ENCODE assay signal across 11 cellular contexts in genomic region chr11:100632970-100633452, GRCh38. TPM values are rescaled to one million over a fixed set of nuclear protein-coding genes. Genes with fewer than 3 reads are reported as not detected.
DNase-seq lines count a peak whose midpoint lies in the region; ATAC-seq and TF ChIP-seq lines count a peak whose summit lies in the region.
"Had no signal": no experiment of that assay in that cellular context is flagged by ENCODE, and none has a peak within 500 bp of the region (broad histone marks: within the 10 kb centered on the region; RNA-seq: fewer than 3 reads in every experiment).

No MANE protein-coding gene starts in this region.

- TF ChIP-seq CTCF in choroid plexus epithelial cell (conservative IDR thresholded peaks at IDR 0.05; ENCODE audit: low read depth, low read length) (no peak), lung (IDR thresholded peaks at IDR 0.05; ENCODE audit: control extremely low read depth, extremely low read depth) (no peak)

- H3K36me3 Mint-ChIP-seq in activated T-cell treated with anti-CD3 and anti-CD28 coated beads, Interleukin-2, amount 50 U/mL, for 4 hours (ENCODE audit: insufficient read depth): no peaks in the 10 kb centered on the region

- peaks cover 2 to 13% of the 10 kb centered on the region in 2 donors for H3K4me1 ChIP-seq in lung (ENCODE audit: control insufficient read depth in 2 of 2, insufficient read depth in 2 of 2, low read length in 2 of 2)
- peaks cover 0 to 9% of the 10 kb centered on the region in 2 donors for H3K4me1 ChIP-seq in aorta (ENCODE audit: control insufficient read depth in 1 of 2, insufficient read depth in 2 of 2, low read length in 2 of 2)

- intact Hi-C loops in aorta (cut with DNase I): no loop called here

- H3K4me1 Mint-ChIP-seq in activated T-cell treated with anti-CD3 and anti-CD28 coated beads, Interleukin-2, amount 50 U/mL, for 4 hours (ENCODE audit: low read depth): no peaks in the 10 kb centered on the region
- H3K4me1 Mint-ChIP-seq: activated naive CD8-positive, alpha-beta T cell treated with anti-CD3 and anti-CD28 coated beads, Interleukin-2, amount 50 U/mL, for 24 hours; naive B cell; stimulated activated naive CD8-positive, alpha-beta T cell treated with anti-CD3 and anti-CD28 coated beads, Interleukin-15, amount 100 ng/mL, for 72 hours had no signal

- H3K27me3 ChIP-seq in lung (ENCODE audit: control insufficient read depth, insufficient read depth): no peaks in the 10 kb centered on the region
- no peaks in the 10 kb centered on the region for H3K27me3 ChIP-seq in aorta (ENCODE audit: control insufficient read depth in 1 of 2, insufficient read depth in 2 of 2, low read length in 1 of 2)

- H3K4me3 ChIP-seq in choroid plexus epithelial cell (ENCODE audit: low read depth, low read length): no peak overlapping the region
- no peak overlapping the region for H3K4me3 ChIP-seq in lung
- H3K4me3 ChIP-seq in aorta (ENCODE audit: low read length in 2 of 2): no peak overlapping the region

- no peaks in the 10 kb centered on the region for H3K27me3 Mint-ChIP-seq in activated T-cell treated with anti-CD3 and anti-CD28 coated beads, Interleukin-2, amount 50 U/mL, for 4 hours (ENCODE audit: low read depth)
- H3K27me3 Mint-ChIP-seq: stimulated activated naive CD8-positive, alpha-beta T cell treated with anti-CD3 and anti-CD28 coated beads, Interleukin-15, amount 100 ng/mL, for 72 hours had no signal

- WGBS in lung, 2 donors: 35 to 38% methylated on average over 5 of the region's 5 CpGs
- 5 to 7% methylated on average over 5 of the region's 5 CpGs for WGBS in aorta, 2 donors

- DNase-seq in NCI-H82 (lab: John Stamatoyannopoulos, UW) (peak; percentile 50), NCI-H82 treated with DMSO at 0.1 percent for 48 hours (lab: John Stamatoyannopoulos, UW; ENCODE audit: unreplicated experiment) (no peak), choroid plexus epithelial cell (ENCODE audit: low read depth) (peak; percentile 88), lung (ENCODE audit: low spot score) (peak; percentile 79), aorta (peak in 1 of 2 donors; percentile 45), inferior parietal cortex (ENCODE audit: extremely low spot score) (no peak)
- no peak for DNase-seq in activated T-cell treated with anti-CD3 and anti-CD28 coated beads, Interleukin-2, amount 50 U/mL, for 4 hours
- DNase-seq: activated naive CD8-positive, alpha-beta T cell treated with anti-CD3 and anti-CD28 coated beads, Interleukin-2, amount 50 U/mL, for 24 hours; naive B cell; stimulated activated naive CD8-positive, alpha-beta T cell treated with anti-CD3 and anti-CD28 coated beads, Interleukin-15, amount 100 ng/mL, for 72 hours had no signal

- peak overlapping the region; percentile 28 to 49 for H3K27ac ChIP-seq in lung (ENCODE audit: low read depth in 1 of 2, low read length in 1 of 2)
- no peak overlapping the region for H3K27ac ChIP-seq in aorta (ENCODE audit: low read depth in 1 of 2, low read length in 2 of 2)

- peaks cover 8% of the 10 kb centered on the region for H3K9me3 Mint-ChIP-seq in activated T-cell treated with anti-CD3 and anti-CD28 coated beads, Interleukin-2, amount 50 U/mL, for 4 hours
- H3K9me3 Mint-ChIP-seq: activated naive CD8-positive, alpha-beta T cell treated with anti-CD3 and anti-CD28 coated beads, Interleukin-2, amount 50 U/mL, for 24 hours had no signal

- H3K36me3 ChIP-seq in lung (ENCODE audit: control insufficient read depth in 2 of 2, insufficient read depth in 2 of 2, low read length in 2 of 2) (no peaks in the 10 kb centered on the region), aorta (ENCODE audit: control insufficient read depth in 1 of 2, insufficient read depth in 2 of 2, low read length in 1 of 2) (no peaks in the 10 kb centered on the region)

- H3K9me3 ChIP-seq in lung (ENCODE audit: control insufficient read depth in 2 of 2, insufficient read depth in 1 of 2, low read length in 1 of 2) (no peaks in the 10 kb centered on the region), aorta (ENCODE audit: control insufficient read depth, low read length) (no peaks in the 10 kb centered on the region)

- no peak overlapping the region for H3K4me3 Mint-ChIP-seq in activated T-cell treated with anti-CD3 and anti-CD28 coated beads, Interleukin-2, amount 50 U/mL, for 4 hours
- H3K4me3 Mint-ChIP-seq: activated naive CD8-positive, alpha-beta T cell treated with anti-CD3 and anti-CD28 coated beads, Interleukin-2, amount 50 U/mL, for 24 hours; naive B cell; stimulated activated naive CD8-positive, alpha-beta T cell treated with anti-CD3 and anti-CD28 coated beads, Interleukin-15, amount 100 ng/mL, for 72 hours had no signal

- peak; percentile 78 for ATAC-seq in lung (ENCODE audit: insufficient read depth, low FRiP score)
- peak; percentile 22 for ATAC-seq in aorta (ENCODE audit: low FRiP score)
- ATAC-seq in GM18511 (IDR thresholded peaks at IDR 0.05; ENCODE audit: unreplicated experiment): no peak
- no peak for ATAC-seq in activated T-cell treated with anti-CD3 and anti-CD28 coated beads, Interleukin-2, amount 50 U/mL, for 4 hours
- ATAC-seq: activated naive CD8-positive, alpha-beta T cell treated with anti-CD3 and anti-CD28 coated beads, Interleukin-2, amount 50 U/mL, for 24 hours; stimulated activated naive CD8-positive, alpha-beta T cell treated with anti-CD3 and anti-CD28 coated beads, Interleukin-15, amount 100 ng/mL, for 72 hours had no signal

RNA-seq across cellular contexts. Expression of gene ARHGAP42, which starts 54.1 kb away (rescaled TPM):
- total RNA-seq in lung (10 to 100 TPM; 16.2 to 58.6 TPM), aorta (10 to 100 TPM; 13.8 to 15.8 TPM)
- polyA plus RNA-seq in lung (1 to 10 TPM; 4.1 to 4.3 TPM), aorta (1 to 10 TPM; 4.1 to 7.9 TPM)
- under 1 TPM; 0.11 to 0.35 (median 0.28) TPM for total RNA-seq in activated T-cell treated with anti-CD3 and anti-CD28 coated beads, Interleukin-2, amount 50 U/mL, for 4 hours

Comparison
In these comparisons a context has a peak if more than half of its experiments do, and no peak if none do; other contexts are left out.
1. DNase-seq: peak in NCI-H82 (single experiment), choroid plexus epithelial cell (single experiment) and lung (single experiment); none in NCI-H82 treated with DMSO at 0.1 percent for 48 hours (single experiment), inferior parietal cortex (single experiment) and activated T-cell treated with anti-CD3 and anti-CD28 coated beads, Interleukin-2, amount 50 U/mL, for 4 hours (single experiment).
2. ATAC-seq: peak in lung (single experiment) and aorta (single experiment); none in GM18511 (single experiment) and activated T-cell treated with anti-CD3 and anti-CD28 coated beads, Interleukin-2, amount 50 U/mL, for 4 hours (0 of 2).
3. H3K27ac ChIP-seq: peak in lung (2 of 2); none in aorta (0 of 2).
4. RNA of gene ARHGAP42, which starts 54.1 kb away (total RNA-seq): 16.2 to 58.6 TPM in lung and 13.8 to 15.8 TPM in aorta; 0.11 to 0.35 TPM in activated T-cell treated with anti-CD3 and anti-CD28 coated beads, Interleukin-2, amount 50 U/mL, for 4 hours; every median in the first group is over 10 times any median in the second.